In the genomic region with DNA sequence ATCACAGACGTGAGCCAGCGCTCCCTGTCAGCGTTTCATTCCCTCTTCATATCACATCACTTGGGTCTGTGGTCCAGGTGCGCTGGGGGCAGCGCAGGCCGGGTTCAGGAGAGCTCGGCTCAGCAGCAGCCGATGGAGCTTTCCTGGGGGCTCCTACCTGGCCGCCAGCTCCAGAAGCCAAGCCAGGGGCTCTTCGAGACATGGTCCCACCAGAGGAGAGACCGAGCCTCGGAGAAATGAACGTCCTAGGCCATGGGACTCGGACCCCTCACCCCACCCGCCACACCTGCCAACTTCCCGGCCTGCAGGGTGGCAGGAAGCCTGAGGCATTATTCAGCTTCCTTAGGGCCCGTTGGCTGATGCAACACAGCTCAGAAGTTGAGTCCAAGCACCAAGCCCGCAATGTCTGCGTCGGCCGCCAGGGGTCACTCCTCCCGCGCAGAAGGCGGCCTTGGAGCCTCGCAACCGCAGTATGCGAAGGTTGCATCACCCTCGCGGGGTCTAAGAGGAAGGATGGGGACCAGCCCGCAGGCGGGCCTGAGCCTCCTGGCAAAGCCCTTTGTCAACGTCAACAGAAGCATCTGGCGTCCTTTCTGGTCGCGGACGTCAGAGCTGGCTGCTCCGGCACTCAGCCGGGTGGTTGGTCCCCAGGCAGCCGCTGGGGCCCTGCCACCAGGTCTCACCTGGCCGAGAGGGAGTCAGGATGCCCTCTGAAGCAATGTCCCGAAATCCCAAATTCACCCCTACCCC, we compare ENCODE assay signal across 8 cellular contexts. TPM values are rescaled to one million over a fixed set of nuclear protein-coding genes. Genes with fewer than 3 reads are reported as not detected.
DNase-seq lines count a peak whose midpoint lies in the region; ATAC-seq and TF ChIP-seq lines count a peak whose summit lies in the region.

No MANE protein-coding gene starts in this region.

- peak; percentile 98 for TF ChIP-seq CTCF in AG04449 (IDR thresholded peaks at IDR 0.05; ENCODE audit: insufficient read depth, low read length, missing control alignments)
- TF ChIP-seq CTCF in WI38 (IDR thresholded peaks at IDR 0.05; ENCODE audit: low read depth, low read length), result peak; percentile 52
- TF ChIP-seq CTCF in breast epithelium (IDR thresholded peaks at IDR 0.05), result peak; percentile 97 to 98 (median 97)

- intact Hi-C loops in breast epithelium (cut with DNase I; ENCODE audit: low total_unique reads), result no loop called here

- H3K27me3 ChIP-seq in breast epithelium, result peaks cover 0 to 7% of the 10 kb centered on the region in 2 donors

- POLR2A ChIA-PET in AG04449 (lab: Yijun Ruan, JAX), result interaction anchor here (0.7 to 4.2 kb wide), 6 partner anchors 27 to 976 kb away, joined by 3 to 104 read pairs (median 4); partner anchors contain the start of gene SLC7A5

- H3K4me3 ChIP-seq in AG04449 (ENCODE audit: low read depth, low read length) (no peak overlapping the region), WI38 (ENCODE audit: low read depth, low read length) (no peak overlapping the region), breast epithelium (no peak overlapping the region)

- no peaks in the 10 kb centered on the region for H3K4me1 ChIP-seq in breast epithelium

- no peak for TF ChIP-seq POLR2A in breast epithelium (IDR thresholded peaks at IDR 0.05)

- H3K36me3 ChIP-seq in breast epithelium, result no peaks in the 10 kb centered on the region

- ATAC-seq in GM18858 (IDR thresholded peaks at IDR 0.05; ENCODE audit: unreplicated experiment) (peak; percentile 35), HG03135 (IDR thresholded peaks at IDR 0.05; ENCODE audit: unreplicated experiment) (peak; percentile 46)

- CTCF ChIA-PET in AG04449 (lab: Yijun Ruan, JAX), result interaction anchor here (0.6 to 5.3 kb wide), 43 partner anchors 8 to 784 kb away, joined by 3 to 257 read pairs (median 4); partner anchors contain the start of genes KLHDC4 and SLC7A5

- H3K9me3 ChIP-seq in breast epithelium, result no peaks in the 10 kb centered on the region

- peak; percentile 82 for DNase-seq in AG04449 (ENCODE audit: low read depth, low spot score)
- peak; percentile 79 for DNase-seq in NCI-H2227 (lab: John Stamatoyannopoulos, UW; ENCODE audit: unreplicated experiment)
- DNase-seq in breast epithelium (ENCODE audit: low spot score in 2 of 2), result peak; percentile 80 to 87
- peak; percentile 85 for DNase-seq in inferior parietal cortex (ENCODE audit: extremely low spot score)
- peak; percentile 92 to 97 (median 95) for DNase-seq in stimulated activated CD4-positive, alpha-beta T cell treated with anti-CD3 and anti-CD28 coated beads, Interleukin-12 subunit alpha, Interleukin-12 subunit beta, amount 100 ng/mL, for 48 hours (ENCODE audit: low read depth in 2 of 3, low spot score in 1 of 3)

- H3K27ac ChIP-seq in breast epithelium, result no peak overlapping the region

RNA-seq across cellular contexts. Expression of gene KLHDC4, which starts 13.2 kb away (rescaled TPM):
- total RNA-seq in breast epithelium, result 10 to 100 TPM; 25.9 to 35.6 (median 32.4) TPM
